Comparison of ENCODE assay signal across 13 cellular contexts in the genomic region with DNA sequence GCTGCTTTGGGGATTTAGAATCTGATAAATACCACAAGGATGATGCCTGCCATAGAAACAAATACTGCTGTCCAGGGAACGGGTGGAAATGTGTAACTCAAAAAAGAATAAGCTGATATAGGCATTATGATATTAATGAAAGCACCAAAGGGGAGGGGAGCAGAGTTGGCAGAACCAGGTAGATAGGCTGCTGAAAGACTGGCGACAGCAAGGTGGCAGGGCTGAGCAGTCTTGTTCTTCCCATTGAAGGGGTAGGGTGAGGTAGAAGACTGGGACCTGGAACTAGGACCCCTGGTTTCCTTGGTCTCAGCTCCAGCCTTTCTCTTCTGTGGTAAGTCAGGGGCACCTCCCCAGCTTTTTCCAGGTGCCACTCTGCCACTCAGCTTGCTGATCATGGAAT. TPM values are rescaled to one million over a fixed set of nuclear protein-coding genes. Genes with fewer than 3 reads are reported as not detected.
DNase-seq lines count a peak whose midpoint lies in the region; ATAC-seq, FAIRE-seq and TF ChIP-seq lines count a peak whose summit lies in the region.
"Had no signal": no experiment of that assay in that cellular context is flagged by ENCODE, and none has a peak within 500 bp of the region (broad histone marks: within the 10 kb centered on the region; RNA-seq: fewer than 3 reads in every experiment).

No MANE protein-coding gene starts in this region.

- DNase-seq in MCF 10A (ENCODE audit: unreplicated experiment) (peak; percentile 15), breast epithelium (ENCODE audit: low spot score in 2 of 2) (no peak), T-helper 17 cell (no peak), left ventricle myocardium inferior (no peak), urothelium cell line (ENCODE audit: low spot score) (peak; percentile 18), NCI-H2227 (lab: John Stamatoyannopoulos, UW; ENCODE audit: unreplicated experiment) (no peak), mucosa of descending colon (no peak)
- DNase-seq: activated gamma-delta T cell treated with Interleukin-2 at 50 U/mL for 16 hours; AML-193; stimulated activated CD4-positive, alpha-beta T cell treated with anti-CD3 and anti-CD28 coated beads, Interleukin-4, amount 100 ng/mL, for 4 hours; T-helper 9 cell had no signal

- BruUV-seq in MCF 10A (replicated peaks; lab: Mats Ljungman, UMichigan): no TSS peak

- H3K9me3 Mint-ChIP-seq in MCF 10A (ENCODE audit: unreplicated experiment): no peaks in the 10 kb centered on the region

- H3K4me1 Mint-ChIP-seq in MCF 10A (ENCODE audit: insufficient read depth, unreplicated experiment) (no peaks in the 10 kb centered on the region), T-helper 17 cell (peaks cover 13% of the 10 kb centered on the region)

- H3K27ac ChIP-seq in breast epithelium (no peak overlapping the region), left ventricle myocardium inferior (replicated peaks) (peak overlapping the region; percentile 86)
- H3K27ac ChIP-seq: epithelial cell of prostate had no signal

- H3K27me3 Mint-ChIP-seq in MCF 10A (ENCODE audit: insufficient read depth, unreplicated experiment): no peaks in the 10 kb centered on the region
- H3K27me3 Mint-ChIP-seq in T-helper 17 cell: no peaks in the 10 kb centered on the region

- no peak for TF ChIP-seq CTCF in MCF 10A (IDR thresholded peaks at IDR 0.05; ENCODE audit: unreplicated experiment)
- no peak for TF ChIP-seq CTCF in breast epithelium (IDR thresholded peaks at IDR 0.05)
- TF ChIP-seq CTCF in left ventricle myocardium inferior (IDR thresholded peaks at IDR 0.05; ENCODE audit: borderline replicate concordance): peak; percentile 63
- no peak for TF ChIP-seq CTCF in mucosa of descending colon (IDR thresholded peaks at IDR 0.05)

- POLR2A ChIA-PET in MCF 10A (lab: Yijun Ruan, JAX): interaction anchor here (0.5 to 6.1 kb wide), 10 partner anchors 27 to 923 kb away, joined by 3 to 34 read pairs (median 4); a partner anchor contains a TSS

- CTCF ChIA-PET in MCF 10A (lab: Yijun Ruan, JAX): interaction anchor here (0.6 to 9.8 kb wide), 31 partner anchors 9 to 716 kb away, joined by 3 to 369 read pairs (median 10); a partner anchor contains a TSS

- H3K36me3 Mint-ChIP-seq in MCF 10A (ENCODE audit: insufficient read depth, unreplicated experiment) (peaks cover 17% of the 10 kb centered on the region), T-helper 17 cell (ENCODE audit: low read depth) (peaks cover 18% of the 10 kb centered on the region)

- H3K4me1 ChIP-seq in breast epithelium (no peaks in the 10 kb centered on the region), left ventricle myocardium inferior (peaks cover 21% of the 10 kb centered on the region), mucosa of descending colon (ENCODE audit: low read depth) (no peaks in the 10 kb centered on the region)

- H3K4me3 ChIP-seq in breast epithelium (no peak overlapping the region), left ventricle myocardium inferior (no peak overlapping the region), mucosa of descending colon (no peak overlapping the region)

- intact Hi-C loops in MCF 10A (cut with micrococcal nuclease): no loop called here
- intact Hi-C loops in breast epithelium (cut with DNase I; ENCODE audit: low total_unique reads): no loop called here
- intact Hi-C loops in left ventricle myocardium inferior (cut with micrococcal nuclease): no loop called here
- intact Hi-C loops in mucosa of descending colon (cut with DNase I, micrococcal nuclease): loop anchor here in 1 of 2 donors (10.0 kb wide), 1 partner anchor 135 kb away; no protein-coding TSS in a partner anchor

- H3K36me3 ChIP-seq in breast epithelium: no peaks in the 10 kb centered on the region
- H3K36me3 ChIP-seq in left ventricle myocardium inferior: peaks cover 27% of the 10 kb centered on the region
- no peaks in the 10 kb centered on the region for H3K36me3 ChIP-seq in mucosa of descending colon (ENCODE audit: low read depth)

- H3K4me3 Mint-ChIP-seq in MCF 10A (ENCODE audit: unreplicated experiment): no peak overlapping the region
- no peak overlapping the region for H3K4me3 Mint-ChIP-seq in T-helper 17 cell

- no peak for FAIRE-seq in urothelium cell line (lab: Jason Lieb, UNC)

- no peak for TF ChIP-seq POLR2A in breast epithelium (IDR thresholded peaks at IDR 0.05)

- no peaks in the 10 kb centered on the region for H3K9me3 ChIP-seq in breast epithelium
- H3K9me3 ChIP-seq in T-helper 17 cell (ENCODE audit: control insufficient read depth, low read length, poor library complexity, severe bottlenecking): no peaks in the 10 kb centered on the region
- H3K9me3 ChIP-seq in left ventricle myocardium inferior (replicated peaks): no peaks in the 10 kb centered on the region
- no peaks in the 10 kb centered on the region for H3K9me3 ChIP-seq in mucosa of descending colon

- no peak overlapping the region for H3K27ac Mint-ChIP-seq in MCF 10A (ENCODE audit: low read depth, unreplicated experiment)
- peak overlapping the region; percentile 9 for H3K27ac Mint-ChIP-seq in T-helper 17 cell

- ATAC-seq in T-helper 17 cell (no peak), HG02884 (IDR thresholded peaks at IDR 0.05; ENCODE audit: unreplicated experiment) (no peak), mucosa of descending colon (no peak)

- H3K27me3 ChIP-seq in breast epithelium (no peaks in the 10 kb centered on the region), left ventricle myocardium inferior (ENCODE audit: low read depth) (no peaks in the 10 kb centered on the region)

RNA-seq across cellular contexts. Expression of a gene that starts 31.4 kb away (rescaled TPM):
- 0.26 TPM in 1 of 2 replicates, not detected in the other for total RNA-seq in MCF 10A (2022)
- 10 to 100 TPM; 10.4 to 15.4 (median 13.9) TPM for total RNA-seq in breast epithelium
- total RNA-seq in T-helper 17 cell: under 1 TPM; 0.86 to 0.94 TPM
- 186 TPM for total RNA-seq in left ventricle myocardium inferior
- 10 to 100 TPM in 1 of 3 donors, 1 to 10 TPM in 2; 2.6 to 36.0 (median 3.9) TPM for total RNA-seq in mucosa of descending colon

RNA-seq across cellular contexts. Expression of a gene that starts 58.2 kb away (rescaled TPM):
- total RNA-seq in MCF 10A (2022) (7.1 and 8.2 TPM in 2 replicates), breast epithelium (10 to 100 TPM in 2 of 3 donors, 1 to 10 TPM in 1; 9.8 to 15.1 (median 14.8) TPM), T-helper 17 cell (10 to 100 TPM in 1 of 2 donors, 1 to 10 TPM in 1; 8.5 to 10.4 TPM), left ventricle myocardium inferior (7.9 TPM), mucosa of descending colon (10 to 100 TPM; 31.1 to 36.6 (median 33.4) TPM)

Comparison
In these comparisons a context has a peak if more than half of its experiments do, and no peak if none do; other contexts are left out.
1. DNase-seq: peak in MCF 10A (single experiment) and urothelium cell line (single experiment); none in breast epithelium (0 of 2), T-helper 17 cell (0 of 3), left ventricle myocardium inferior (single experiment), NCI-H2227 (single experiment) and mucosa of descending colon (0 of 3).